Comparison of ENCODE assay signal across 26 cellular contexts in the genomic region with DNA sequence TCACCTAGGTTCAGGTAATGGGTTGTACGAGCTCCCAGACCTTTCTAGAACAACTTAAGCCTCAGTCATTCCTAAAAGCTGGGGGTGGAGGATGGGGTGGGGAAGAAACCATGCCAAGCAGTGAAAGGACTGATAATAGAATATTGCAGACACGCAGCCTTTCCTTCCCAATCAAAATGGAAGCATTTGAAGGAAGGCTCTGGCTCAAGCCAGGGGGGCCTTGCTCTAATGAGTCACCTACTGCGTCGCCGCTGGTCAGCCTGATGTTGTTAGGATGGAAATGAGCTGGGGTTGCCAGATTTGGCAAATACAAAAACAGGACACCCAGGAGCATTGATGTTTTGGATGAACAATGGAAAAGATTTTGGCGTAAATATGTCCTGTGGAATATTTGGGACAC. TPM values are rescaled to one million over a fixed set of nuclear protein-coding genes. Genes with fewer than 3 reads are reported as not detected.
"Had no signal": no experiment of that assay in that cellular context is flagged by ENCODE, and none has a peak within 500 bp of the region (broad histone marks: within the 10 kb centered on the region; RNA-seq: fewer than 3 reads in every experiment).

No MANE protein-coding gene starts in this region.

- H3K4me2 ChIP-seq: neural progenitor cell had no signal

- DNase-seq: activated CD4-positive, alpha-beta T cell treated with anti-CD3 and anti-CD28 coated beads for 4 hours; activated CD4-positive, alpha-beta T cell treated with anti-CD3 and anti-CD28 coated beads, Interleukin-2, amount 50 U/mL, for 48 hours; activated CD4-positive, CD25-positive, alpha-beta regulatory T cell; activated naive CD4-positive, alpha-beta T cell treated with Interleukin-2 at 50 U/mL for 16 hours; activated naive CD8-positive, alpha-beta T cell treated with anti-CD3 and anti-CD28 coated beads, Interleukin-2, amount 10 ng/mL, durations not matched to agents 7 days and 5 days; activated T-cell treated with anti-CD3 and anti-CD28 coated beads, Interleukin-2, amount 50 U/mL, for 48 hours; amniotic stem cell; body of pancreas; dermis blood vessel endothelial cell; effector CD8-positive, alpha-beta T cell; gastrocnemius medialis; heart left ventricle; left ventricle myocardium superior; mammary epithelial cell; naive thymus-derived CD8-positive, alpha-beta T cell; ovary; right cardiac atrium; stimulated activated CD4-positive, alpha-beta T cell treated with anti-CD3 and anti-CD28 coated beads, Interleukin-4, amount 100 ng/mL, for 4 hours; substantia nigra; T1000; tibial artery had no signal

- ATAC-seq: body of pancreas; gastrocnemius medialis; heart left ventricle; left ventricle myocardium superior; naive thymus-derived CD8-positive, alpha-beta T cell; right cardiac atrium had no signal

- H3K36me3 ChIP-seq: gastrocnemius medialis, heart left ventricle, neural progenitor cell, ovary, tibial artery had no signal

- H3K27ac ChIP-seq: body of pancreas, gastrocnemius medialis, heart left ventricle, neural progenitor cell, ovary, tibial artery had no signal

- H3K9me3 ChIP-seq: body of pancreas, gastrocnemius medialis, heart left ventricle, ovary, tibial artery had no signal

- H3K27me3 ChIP-seq: body of pancreas, ovary, tibial artery had no signal

- H3K4me1 ChIP-seq: body of pancreas, gastrocnemius medialis, neural progenitor cell had no signal

- H3K4me3 ChIP-seq: body of pancreas, gastrocnemius medialis, heart left ventricle, neural progenitor cell, ovary, tibial artery had no signal

RNA-seq across cellular contexts. Expression of gene SYT12, which starts 6.2 kb away (rescaled TPM):
- total RNA-seq: activated CD8-positive, alpha-beta memory T cell treated with anti-CD3 and anti-CD28 coated beads for 36 hours; activated naive CD8-positive, alpha-beta T cell treated with anti-CD3 and anti-CD28 coated beads, Interleukin-2, amount 10 ng/mL, durations not matched to agents 7 days and 5 days; naive thymus-derived CD8-positive, alpha-beta T cell; pulmonary artery endothelial cell had no signal

RNA-seq across cellular contexts. Expression of gene C11orf86, which starts 54.0 kb away (rescaled TPM):
- total RNA-seq: activated CD8-positive, alpha-beta memory T cell treated with anti-CD3 and anti-CD28 coated beads for 36 hours; activated naive CD8-positive, alpha-beta T cell treated with anti-CD3 and anti-CD28 coated beads, Interleukin-2, amount 10 ng/mL, durations not matched to agents 7 days and 5 days; body of pancreas; dermis blood vessel endothelial cell; gastrocnemius medialis; heart left ventricle; left ventricle myocardium superior; mammary epithelial cell; mesothelial cell of epicardium; naive thymus-derived CD8-positive, alpha-beta T cell; pulmonary artery endothelial cell; right cardiac atrium; urinary bladder had no signal
